In genomic region chr7:69428089-69428488, GRCh38 we compare ENCODE assay signal across 35 cellular contexts.
"Had no signal": no experiment of that assay in that cellular context is flagged by ENCODE, and none has a peak within 500 bp of the region (broad histone marks: within the 10 kb centered on the region; RNA-seq: fewer than 3 reads in every experiment).

No MANE protein-coding gene starts in this region.

- H3K36me3 ChIP-seq: MG63 had no signal

- H3K27me3 ChIP-seq: MG63 had no signal

- H3K4me3 ChIP-seq: MG63 had no signal

- DNase-seq: Kasumi-1, MG63, MM.1S, MV-4-11, NCI-H1048, NCI-H1092, NCI-H1092 treated with DMSO at 0.1 percent for 48 hours, NCI-H1105, NCI-H1105 treated with DMSO at 0.1 percent for 48 hours, NCI-H1417, NCI-H1417 treated with DMSO at 0.1 percent for 48 hours, NCI-H1436, NCI-H1436 treated with DMSO at 0.1 percent for 48 hours, NCI-H146, NCI-H1694, NCI-H1694 treated with DMSO at 0.1 percent for 48 hours, NCI-H187, NCI-H187 treated with DMSO at 0.1 percent for 48 hours, NCI-H1930, NCI-H2029, NCI-H2029 treated with DMSO at 0.1 percent for 48 hours, NCI-H2081, NCI-H2081 treated with DMSO at 0.1 percent for 48 hours, NCI-H2107, NCI-H2171 treated with DMSO at 0.1 percent for 48 hours, NCI-H2227 treated with DMSO at 0.1 percent for 48 hours, NCI-H226, NCI-H345, NCI-H446, NCI-H446 treated with DMSO at 0.1 percent for 48 hours, NCI-H510A, NCI-H510A treated with DMSO at 0.1 percent for 48 hours, NCI-H524 treated with DMSO at 0.1 percent for 48 hours, NCI-H526, NCI-H526 treated with DMSO at 0.1 percent for 48 hours had no signal

- H3K9me3 ChIP-seq: MG63 had no signal
